In genomic region chr2:230411484-230412368, GRCh38 we compare ENCODE assay signal across 8 cellular contexts. TPM values are rescaled to one million over a fixed set of nuclear protein-coding genes. Genes with fewer than 3 reads are reported as not detected.
A peak's percentile ranks its signal among the peaks of the same experiment; 100 is the strongest.
DNase-seq lines count a peak whose midpoint lies in the region; ATAC-seq and TF ChIP-seq lines count a peak whose summit lies in the region.

No MANE protein-coding gene starts in this region.

- CTCF ChIA-PET in CD4-positive, alpha-beta T cell (lab: Charles Lee): no interaction called here
- CTCF ChIA-PET in PC-3 (lab: Charles Lee): no interaction called here

- peak in 9 of 10 experiments; percentile 29 to 64 (median 44) for DNase-seq in CD4-positive, alpha-beta T cell
- peak; percentile 65 for DNase-seq in GM19238 (ENCODE audit: insufficient read length, low spot score)
- peak; percentile 56 for DNase-seq in PC-3
- DNase-seq in activated effector memory CD4-positive, alpha-beta T cell treated with Interleukin-2 at 50 U/mL for 16 hours: peak; percentile 51
- DNase-seq in fibroblast of the aortic adventitia (ENCODE audit: low read depth): peak; percentile 74

- H3K4me3 Mint-ChIP-seq in CD4-positive, alpha-beta T cell: peak overlapping the region; percentile 97
- peak overlapping the region; percentile 89 to 95 (median 92) for H3K4me3 Mint-ChIP-seq in nephron

- peaks cover 95% of the 10 kb centered on the region for H3K4me1 Mint-ChIP-seq in CD4-positive, alpha-beta T cell (ENCODE audit: low read depth)
- peaks cover 8% of the 10 kb centered on the region for H3K4me1 Mint-ChIP-seq in nephron

- H3K4me2 ChIP-seq in PC-3 (ENCODE audit: low read length): peak overlapping the region; percentile 88

- peaks cover 4% of the 10 kb centered on the region for H3K79me2 ChIP-seq in PC-3 (ENCODE audit: low read length)

- H3K27ac ChIP-seq in CD4-positive, alpha-beta T cell (ENCODE audit: low read depth, low read length): peak overlapping the region; percentile 83
- H3K27ac ChIP-seq in PC-3 (ENCODE audit: low read length) (no peak overlapping the region), temporal lobe (ENCODE audit: low read depth, low read length) (peak overlapping the region; percentile 86)

- H4K20me1 ChIP-seq in PC-3 (ENCODE audit: low read length): no peaks in the 10 kb centered on the region

- peak overlapping the region; percentile 93 for H3K27ac Mint-ChIP-seq in CD4-positive, alpha-beta T cell
- H3K27ac Mint-ChIP-seq in nephron: peak overlapping the region in 2 of 3 experiments; percentile 81

- H2AFZ ChIP-seq in PC-3 (ENCODE audit: low read length): peak overlapping the region; percentile 98

- no peaks in the 10 kb centered on the region for H3K9me3 ChIP-seq in CD4-positive, alpha-beta T cell (ENCODE audit: control insufficient read depth, low read length)
- no peaks in the 10 kb centered on the region for H3K9me3 ChIP-seq in PC-3 (ENCODE audit: low read length)

- H3F3A ChIP-seq in PC-3 (ENCODE audit: low read length, unreplicated experiment): no peaks in the 10 kb centered on the region

- peak overlapping the region; percentile 65 for H3K9ac ChIP-seq in PC-3 (ENCODE audit: low read length)

- peaks cover 19% of the 10 kb centered on the region for H3K4me1 ChIP-seq in PC-3 (ENCODE audit: insufficient read depth, low read length)

- H3K27me3 Mint-ChIP-seq in CD4-positive, alpha-beta T cell: no peaks in the 10 kb centered on the region
- H3K27me3 Mint-ChIP-seq in nephron (ENCODE audit: low read depth): peaks cover 36% of the 10 kb centered on the region

- POLR2A ChIA-PET in CD4-positive, alpha-beta T cell (lab: Charles Lee): interaction anchor here (0.6 to 2.4 kb wide), 8 partner anchors 11 to 548 kb away, joined by 3 to 14 read pairs (median 6); partner anchors contain the start of genes SP110, SP140 and SP140L
- POLR2A ChIA-PET in PC-3 (lab: Charles Lee; ENCODE audit: unreplicated experiment): no interaction called here

- H3K9me2 ChIP-seq in PC-3 (replicated peaks; ENCODE audit: low read length): no peaks in the 10 kb centered on the region

- no peak for TF ChIP-seq CTCF in CD4-positive, alpha-beta T cell (IDR thresholded peaks at IDR 0.05)
- TF ChIP-seq CTCF in PC-3 (conservative IDR thresholded peaks at IDR 0.05; ENCODE audit: low read depth, low read length) (no peak), fibroblast of the aortic adventitia (IDR thresholded peaks at IDR 0.05; ENCODE audit: insufficient read depth, low read length) (no peak), nephron (IDR thresholded peaks at IDR 0.05; ENCODE audit: unreplicated experiment in 3 of 3) (no peak)

- H3K9me3 Mint-ChIP-seq in CD4-positive, alpha-beta T cell: no peaks in the 10 kb centered on the region
- H3K9me3 Mint-ChIP-seq in nephron: no peaks in the 10 kb centered on the region

- ATAC-seq in CD4-positive, alpha-beta T cell (ENCODE audit: poor library complexity): peak; percentile 68
- peak; percentile 54 for ATAC-seq in HG03342 (IDR thresholded peaks at IDR 0.05; ENCODE audit: unreplicated experiment)
- peak; percentile 69 for ATAC-seq in PC-3

- peaks cover 28% of the 10 kb centered on the region for H3K36me3 Mint-ChIP-seq in CD4-positive, alpha-beta T cell (ENCODE audit: low read depth)
- no peaks in the 10 kb centered on the region for H3K36me3 Mint-ChIP-seq in nephron (ENCODE audit: low read depth)

- no peaks in the 10 kb centered on the region for H3K27me3 ChIP-seq in CD4-positive, alpha-beta T cell (ENCODE audit: control insufficient read depth, insufficient read depth, low read length)
- no peaks in the 10 kb centered on the region for H3K27me3 ChIP-seq in PC-3 (ENCODE audit: low read length)

- TSS peak; percentile 60 for BruUV-seq in PC-3 (replicated peaks; lab: Mats Ljungman, UMichigan)

- peak overlapping the region; percentile 78 for H3K4me3 ChIP-seq in PC-3 (ENCODE audit: low read length)
- H3K4me3 ChIP-seq in fibroblast of the aortic adventitia (ENCODE audit: low read depth, low read length): peak overlapping the region; percentile 79

- intact Hi-C loops in CD4-positive, alpha-beta T cell (cut with DNase I, micrococcal nuclease): loop anchor here (1.0 to 10.0 kb wide), 5 partner anchors 36 to 489 kb away; partner anchors contain the start of genes CAB39 (in 2 of the 2), FBXO36 (in 1 of the 2) and TRIP12 (in 1 of the 2)
- intact Hi-C loops in PC-3 (cut with micrococcal nuclease): loop anchor here (10.0 kb wide), 3 partner anchors 197 to 383 kb away; partner anchors contain the start of genes CAB39 and SP110

- H3K36me3 ChIP-seq in PC-3 (ENCODE audit: low read depth, low read length): no peaks in the 10 kb centered on the region

RNA-seq across cellular contexts. Expression of gene SP100, which starts 4.3 kb away (rescaled TPM):
- total RNA-seq in CD4-positive, alpha-beta T cell: 100 to 1,000 TPM; 242 to 243 TPM
- total RNA-seq in PC-3 (2014; rRNA removed) (42.5 and 49.8 TPM in 2 replicates), fibroblast of the aortic adventitia (ENCODE audit: low replicate concordance) (151 and 169 TPM in 2 replicates), temporal lobe (5.4 TPM)
